Comparison of ENCODE assay signal across 23 cellular contexts in genomic region chr20:16388731-16389130, GRCh38.
"Had no signal": no experiment of that assay in that cellular context is flagged by ENCODE, and none has a peak within 500 bp of the region (broad histone marks: within the 10 kb centered on the region; RNA-seq: fewer than 3 reads in every experiment).

No MANE protein-coding gene starts in this region.

- DNase-seq: activated CD4-positive, alpha-beta T cell treated with anti-CD3 and anti-CD28 coated beads, Interleukin-2, amount 50 U/mL, for 1 hour; activated CD4-positive, CD25-positive, alpha-beta regulatory T cell treated with anti-CD3 and anti-CD28 coated beads, Interleukin-2, amount 50 U/mL, for 72 hours; activated CD8-positive, alpha-beta memory T cell treated with anti-CD3 and anti-CD28 coated beads, Interleukin-2, amount 50 U/mL, for 4 hours; activated effector memory CD4-positive, alpha-beta T cell treated with Interleukin-2 at 50 U/mL for 16 hours; activated naive CD4-positive, alpha-beta T cell treated with anti-CD3 and anti-CD28 coated beads, Interleukin-2, amount 10 ng/mL, durations not matched to agents 7 days and 5 days; activated naive CD8-positive, alpha-beta T cell treated with anti-CD3 and anti-CD28 coated beads, Interleukin-2, amount 50 U/mL, for 24 hours; activated T-cell treated with anti-CD3 and anti-CD28 coated beads, Interleukin-2, amount 50 U/mL, for 4 hours; anterior cingulate cortex; brain microvascular endothelial cell; central memory CD4-positive, alpha-beta T cell; endodermal cell; erythroblast; head of caudate nucleus; kidney; left lung; posterior cingulate gyrus; sigmoid colon; stimulated activated CD4-positive, alpha-beta T cell treated with anti-CD3 and anti-CD28 coated beads, Interleukin-4, amount 100 ng/mL, for 24 hours; stomach; trophoblast cell had no signal

- H3K4me3 ChIP-seq: left lung, sigmoid colon, stomach had no signal

- FAIRE-seq: colon, frontal cortex, kidney had no signal

- ATAC-seq: activated naive CD8-positive, alpha-beta T cell treated with anti-CD3 and anti-CD28 coated beads, Interleukin-2, amount 50 U/mL, for 24 hours; activated T-cell treated with anti-CD3 and anti-CD28 coated beads, Interleukin-2, amount 50 U/mL, for 4 hours; left lung; stimulated activated effector memory CD8-positive, alpha-beta T cell treated with anti-CD3 and anti-CD28 coated beads, Interleukin-12 subunit alpha, Interleukin-12 subunit beta, amount 100 ng/mL, for 72 hours had no signal
